8 cellular contexts compared by ENCODE assay signal in genomic region chr7:41940760-41941343, GRCh38.
DNase-seq lines count a peak whose midpoint lies in the region; ATAC-seq and TF ChIP-seq lines count a peak whose summit lies in the region.

No MANE protein-coding gene starts in this region.

- H3K27me3 Mint-ChIP-seq in neural crest cell (ENCODE audit: low read depth): peaks cover 12% of the 10 kb centered on the region

- H3K9me3 Mint-ChIP-seq in neural crest cell: no peaks in the 10 kb centered on the region

- H3K4me3 Mint-ChIP-seq in neural crest cell: no peak overlapping the region

- 5 to 9% methylated on average over 5 to 6 of the region's 6 CpGs for WGBS in tibial nerve, 2 donors

- no peak for TF ChIP-seq EP300 in tibial nerve (IDR thresholded peaks at IDR 0.05)

- H3K4me1 ChIP-seq in NT2/D1 (ENCODE audit: insufficient read depth, insufficient read length) (peaks cover 7% of the 10 kb centered on the region), tibial nerve (peaks cover 0 to 20% (median 2%) of the 10 kb centered on the region in 4 donors)

- no peaks in the 10 kb centered on the region for H3K36me3 Mint-ChIP-seq in neural crest cell (ENCODE audit: low read depth)

- no peak overlapping the region for H3K27ac ChIP-seq in tibial nerve

- TF ChIP-seq POLR2A in tibial nerve (IDR thresholded peaks at IDR 0.05): no peak

- H3K4me1 Mint-ChIP-seq in neural crest cell: peaks cover 11% of the 10 kb centered on the region

- H3K27me3 ChIP-seq in NT2/D1 (ENCODE audit: insufficient read depth, insufficient read length) (peaks cover 18% of the 10 kb centered on the region), tibial nerve (no peaks in the 10 kb centered on the region)

- DNase-seq in DMS53 treated with DMSO at 0.1 percent for 48 hours (lab: John Stamatoyannopoulos, UW; ENCODE audit: unreplicated experiment) (peak; percentile 81), NT2/D1 (ENCODE audit: low read depth, low spot score) (peak; percentile 88), activated T-cell treated with anti-CD3 and anti-CD28 coated beads for 4 hours (peak; percentile 23), fibroblast of mammary gland (ENCODE audit: low read depth) (peak; percentile 84), neural crest cell (ENCODE audit: low read depth, low spot score) (peak; percentile 68), tibial nerve (ENCODE audit: low spot score in 2 of 2) (peak; percentile 30 to 69)

- H3K9me3 ChIP-seq in NT2/D1 (ENCODE audit: insufficient read depth, low read length): no peaks in the 10 kb centered on the region
- H3K9me3 ChIP-seq in tibial nerve: no peaks in the 10 kb centered on the region

- no peak overlapping the region for H3K27ac Mint-ChIP-seq in neural crest cell (ENCODE audit: unreplicated experiment)

- ATAC-seq in GM21360 (IDR thresholded peaks at IDR 0.05; ENCODE audit: unreplicated experiment): peak; percentile 76
- ATAC-seq in HG03565 (IDR thresholded peaks at IDR 0.05; ENCODE audit: unreplicated experiment): peak; percentile 78

- H3K4me3 ChIP-seq in NT2/D1 (ENCODE audit: insufficient read length, low read depth) (no peak overlapping the region), fibroblast of mammary gland (ENCODE audit: control insufficient read depth, low read depth, low read length) (no peak overlapping the region), tibial nerve (no peak overlapping the region)

- TF ChIP-seq CTCF in fibroblast of mammary gland (conservative IDR thresholded peaks at IDR 0.05; ENCODE audit: control insufficient read depth, insufficient read depth, low read depth, low read length) (peak; percentile 96), neural crest cell (conservative IDR thresholded peaks at IDR 0.05) (peak; percentile 94), tibial nerve (IDR thresholded peaks at IDR 0.05) (peak; percentile 80 to 94 (median 86))

- H3K36me3 ChIP-seq in NT2/D1 (ENCODE audit: insufficient read depth, insufficient read length, low read length): no peaks in the 10 kb centered on the region
- H3K36me3 ChIP-seq in tibial nerve: no peaks in the 10 kb centered on the region

- H3K9ac ChIP-seq in NT2/D1 (ENCODE audit: insufficient read length, low read depth): no peak overlapping the region

Comparison
In these comparisons a context has a peak if more than half of its experiments do, and no peak if none do; other contexts are left out.
1. DNase-seq: peak in every context shown above with its lines; median percentile 88 in NT2/D1; 84 in fibroblast of mammary gland; 81 in DMS53 treated with DMSO at 0.1 percent for 48 hours; 68 in neural crest cell; 50 in tibial nerve; 23 in activated T-cell treated with anti-CD3 and anti-CD28 coated beads for 4 hours.